Comparison of ENCODE assay signal across 1 cellular context in the genomic region with DNA sequence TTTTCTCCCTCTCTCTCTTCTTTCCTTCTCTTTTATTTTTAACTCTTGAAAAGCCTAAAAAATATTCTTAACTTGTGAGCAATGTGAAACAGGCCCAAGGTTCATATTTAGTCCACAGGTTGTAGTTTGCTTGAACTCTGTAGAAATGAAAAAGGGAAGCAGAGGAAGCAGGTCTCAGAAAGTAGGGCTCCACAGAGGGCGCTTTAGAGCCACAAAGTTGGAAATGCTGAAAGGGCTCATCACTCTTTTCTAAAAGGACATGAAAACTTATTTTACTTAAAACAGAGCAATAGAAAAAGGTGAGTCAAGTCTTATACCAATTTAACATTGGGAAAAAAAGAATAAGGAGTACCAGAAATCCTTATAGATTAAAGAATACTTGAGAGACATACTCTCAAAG.
TF ChIP-seq lines count a peak whose summit lies in the region.

No MANE protein-coding gene starts in this region.

TF ChIP-seq in IMR-90, 13 proteins besides CTCF, POLR2A, EP300 and RAD21 (continued from another document):
- TF ChIP-seq BHLHE40 (IDR thresholded peaks at IDR 0.05; ENCODE audit: low read depth, low read length) = no peak
